Comparison of ENCODE assay signal across 2 cellular contexts in the genomic region with DNA sequence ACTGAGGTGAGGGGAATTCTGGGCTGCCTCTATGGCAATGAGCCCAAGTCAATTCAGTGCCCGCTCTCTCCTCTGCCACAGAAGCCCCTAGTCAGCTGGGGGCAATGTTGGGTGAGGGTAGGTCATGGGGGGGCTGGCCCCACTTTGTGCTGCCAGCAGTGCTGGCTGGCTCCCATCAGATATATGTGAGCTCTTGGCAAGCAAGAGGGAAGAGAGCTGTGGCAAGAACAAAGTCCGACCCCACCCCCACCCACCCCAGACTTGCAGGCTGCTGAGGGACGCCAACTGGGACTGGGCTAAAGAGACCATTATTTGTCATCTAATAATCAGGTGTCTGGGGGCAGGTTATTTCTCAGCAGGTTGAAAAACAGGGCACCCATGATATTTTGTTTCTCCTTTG.
TF ChIP-seq lines count a peak whose summit lies in the region.

No MANE protein-coding gene starts in this region.

TF ChIP-seq in H1, 55 proteins besides CTCF, POLR2A, EP300 and RAD21:
- TF ChIP-seq SIX5 (IDR thresholded peaks at IDR 0.05; ENCODE audit: low read depth, low read length) = no peak

TF ChIP-seq in liver, 16 proteins besides CTCF, POLR2A, EP300 and RAD21:
- TF ChIP-seq HNF4G (IDR thresholded peaks at IDR 0.05) = peak; percentile 63
- peak in 1 of 2 donors; percentile 48 for TF ChIP-seq RXRA (IDR thresholded peaks at IDR 0.05)
- peak; percentile 68 to 80 for TF ChIP-seq HNF4A (conservative IDR thresholded peaks at IDR 0.05)
- TF ChIP-seq JUND (IDR thresholded peaks at IDR 0.05) = no peak
- TF ChIP-seq SP1 (IDR thresholded peaks at IDR 0.05) = peak; percentile 58
